ENCODE assay signal across 17 cellular contexts in the genomic region with DNA sequence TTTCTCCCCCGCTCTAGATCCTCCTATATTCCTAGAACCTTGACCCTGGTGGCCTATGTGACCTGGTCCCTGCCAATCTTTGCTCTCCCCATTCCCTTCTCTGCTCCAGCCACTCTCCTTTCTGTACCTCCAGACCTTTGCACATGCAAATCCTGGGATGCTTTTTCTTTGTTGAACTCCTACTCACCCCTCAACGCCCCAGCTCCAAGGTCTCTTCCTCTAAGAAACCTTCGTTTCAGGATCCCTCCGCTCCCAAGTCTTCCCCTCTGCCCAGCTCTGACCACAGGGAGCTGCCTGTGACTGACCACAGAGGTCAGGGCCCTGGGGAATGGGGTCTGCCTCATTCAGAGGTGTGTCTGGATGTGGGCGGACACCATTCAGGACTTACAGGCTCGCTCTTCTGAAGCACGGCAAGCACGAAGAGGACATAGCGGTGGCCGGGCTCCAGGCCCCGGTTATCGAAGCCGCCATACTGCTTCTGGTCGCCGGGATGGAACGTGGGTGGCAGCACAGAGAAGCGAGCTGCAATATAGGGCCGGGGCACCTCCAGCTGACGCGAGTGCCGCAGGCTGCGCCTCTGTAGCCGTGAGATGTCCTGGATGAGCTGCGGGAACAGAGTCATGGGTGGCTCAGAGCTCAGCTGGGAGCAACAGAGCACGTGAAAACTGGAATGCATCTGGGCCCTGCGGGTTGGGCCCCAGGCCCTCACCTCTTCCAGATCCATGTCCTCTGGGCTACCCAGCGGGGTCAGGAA.
"Had no signal": no experiment of that assay in that cellular context is flagged by ENCODE, and none has a peak within 500 bp of the region (broad histone marks: within the 10 kb centered on the region; RNA-seq: fewer than 3 reads in every experiment).

No MANE protein-coding gene starts in this region.

- ATAC-seq: Panc1 had no signal

- H3K27ac ChIP-seq: RWPE1 had no signal

- DNase-seq: KBM-7, NCI-H1092, NCI-H1105 treated with DMSO at 0.1 percent for 48 hours, NCI-H1417 treated with DMSO at 0.1 percent for 48 hours, NCI-H187, NCI-H2029, NCI-H2081 treated with DMSO at 0.1 percent for 48 hours, NCI-H2171, NCI-H226, NCI-H446, NCI-H510A, NCI-H524 treated with DMSO at 0.1 percent for 48 hours, NCI-H69, NCI-H774, SHP77 had no signal
